28 cellular contexts compared by ENCODE assay signal in the genomic region with DNA sequence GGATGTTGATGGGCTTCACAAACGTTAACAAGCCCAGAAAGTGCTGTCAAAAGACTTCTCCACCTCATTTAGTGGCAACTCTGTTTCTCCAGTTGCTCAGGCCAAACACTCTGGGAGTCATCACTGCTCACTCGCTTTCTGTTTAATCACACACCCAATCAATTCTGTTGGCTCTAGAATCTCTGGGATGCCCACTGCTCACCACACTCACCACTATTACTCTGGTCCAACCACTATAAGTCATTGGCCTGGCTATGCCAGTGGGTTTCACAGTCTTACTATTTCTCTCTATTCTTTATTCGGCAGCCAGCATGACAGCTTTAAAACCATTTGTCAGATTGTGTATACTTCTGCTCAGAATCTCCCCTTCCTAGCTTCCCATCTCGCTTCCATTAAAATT.
"Had no signal": no experiment of that assay in that cellular context is flagged by ENCODE, and none has a peak within 500 bp of the region (broad histone marks: within the 10 kb centered on the region; RNA-seq: fewer than 3 reads in every experiment).

No MANE protein-coding gene starts in this region.

- H3K4me2 ChIP-seq: smooth muscle cell had no signal

- H3K79me2 ChIP-seq: parathyroid adenoma had no signal

- DNase-seq: activated CD4-positive, alpha-beta T cell treated with anti-CD3 and anti-CD28 coated beads for 36 hours; activated CD4-positive, alpha-beta T cell treated with anti-CD3 and anti-CD28 coated beads, Interleukin-2, amount 50 U/mL, for 4 hours; activated CD4-positive, CD25-positive, alpha-beta regulatory T cell; activated CD8-positive, alpha-beta memory T cell treated with anti-CD3 and anti-CD28 coated beads, Interleukin-2, amount 10 ng/mL, durations not matched to agents 7 days and 5 days; activated naive CD4-positive, alpha-beta T cell; activated T-cell treated with anti-CD3 and anti-CD28 coated beads, Interleukin-2, amount 50 U/mL, for 48 hours; anterior cingulate cortex; dermis blood vessel endothelial cell; effector CD4-positive, alpha-beta T cell; foreskin keratinocyte; left lung; mucosa of descending colon; occipital lobe; psoas muscle; sigmoid colon; stimulated activated CD4-positive, alpha-beta T cell treated with anti-CD3 and anti-CD28 coated beads, Interleukin-1b, Interleukin-23, amount 100 ng/mL, for 48 hours; stimulated activated CD4-positive, alpha-beta T cell treated with anti-CD3 and anti-CD28 coated beads, Interleukin-4, amount 100 ng/mL, for 4 hours; stimulated activated CD8-positive, alpha-beta memory T cell treated with anti-CD3 and anti-CD28 coated beads, Interleukin-4, amount 100 ng/mL, for 48 hours; stimulated activated naive CD4-positive, alpha-beta T cell; T-cell; upper lobe of left lung had no signal

- H3K36me3 ChIP-seq: left lung, sigmoid colon, upper lobe of left lung had no signal

- H3K27ac Mint-ChIP-seq: activated CD4-positive, alpha-beta T cell treated with anti-CD3 and anti-CD28 coated beads for 36 hours; activated naive CD4-positive, alpha-beta T cell treated with anti-CD3 and anti-CD28 coated beads, Interleukin-2, amount 50 U/mL, for 72 hours; T-cell; T-helper 2 cell treated with Interferon-gamma antibody and Interleukin-4, amounts not matched to agents 5 μg/mL and 100 μg/mL, for 36 hours had no signal

- ATAC-seq: activated CD4-positive, alpha-beta T cell treated with anti-CD3 and anti-CD28 coated beads for 36 hours; activated CD8-positive, alpha-beta memory T cell treated with anti-CD3 and anti-CD28 coated beads, Interleukin-2, amount 10 ng/mL, durations not matched to agents 7 days and 5 days; foreskin keratinocyte; left lung; mucosa of descending colon; psoas muscle; T-cell had no signal

- H3K4me3 Mint-ChIP-seq: activated CD4-positive, alpha-beta T cell treated with anti-CD3 and anti-CD28 coated beads for 36 hours; activated CD8-positive, alpha-beta memory T cell treated with anti-CD3 and anti-CD28 coated beads, Interleukin-2, amount 10 ng/mL, durations not matched to agents 7 days and 5 days; neural crest cell; T-cell; T-helper 2 cell treated with Interferon-gamma antibody and Interleukin-4, amounts not matched to agents 5 μg/mL and 100 μg/mL, for 36 hours had no signal

- H3K27me3 ChIP-seq: esophagus muscularis mucosa, foreskin keratinocyte, left lung, sigmoid colon, upper lobe of left lung had no signal

- H3K27ac ChIP-seq: esophagus muscularis mucosa, foreskin keratinocyte, parathyroid adenoma, psoas muscle, sigmoid colon, upper lobe of left lung had no signal

- H2AFZ ChIP-seq: parathyroid adenoma had no signal

- H3K4me1 ChIP-seq: foreskin keratinocyte, parathyroid adenoma, psoas muscle, sigmoid colon had no signal

- H3K4me3 ChIP-seq: esophagus muscularis mucosa, left lung, lung, mucosa of descending colon, psoas muscle, sigmoid colon, smooth muscle cell, upper lobe of left lung had no signal

- H3K27me3 Mint-ChIP-seq: activated CD4-positive, alpha-beta T cell treated with anti-CD3 and anti-CD28 coated beads for 36 hours; activated CD8-positive, alpha-beta memory T cell treated with anti-CD3 and anti-CD28 coated beads, Interleukin-2, amount 10 ng/mL, durations not matched to agents 7 days and 5 days; T-cell had no signal

- H3K9ac ChIP-seq: parathyroid adenoma had no signal

- H3K9me3 ChIP-seq: esophagus muscularis mucosa, left lung, mucosa of descending colon, psoas muscle, sigmoid colon, upper lobe of left lung had no signal

- H3K4me1 Mint-ChIP-seq: neural crest cell had no signal
